8 cellular contexts compared by ENCODE assay signal in the genomic region with DNA sequence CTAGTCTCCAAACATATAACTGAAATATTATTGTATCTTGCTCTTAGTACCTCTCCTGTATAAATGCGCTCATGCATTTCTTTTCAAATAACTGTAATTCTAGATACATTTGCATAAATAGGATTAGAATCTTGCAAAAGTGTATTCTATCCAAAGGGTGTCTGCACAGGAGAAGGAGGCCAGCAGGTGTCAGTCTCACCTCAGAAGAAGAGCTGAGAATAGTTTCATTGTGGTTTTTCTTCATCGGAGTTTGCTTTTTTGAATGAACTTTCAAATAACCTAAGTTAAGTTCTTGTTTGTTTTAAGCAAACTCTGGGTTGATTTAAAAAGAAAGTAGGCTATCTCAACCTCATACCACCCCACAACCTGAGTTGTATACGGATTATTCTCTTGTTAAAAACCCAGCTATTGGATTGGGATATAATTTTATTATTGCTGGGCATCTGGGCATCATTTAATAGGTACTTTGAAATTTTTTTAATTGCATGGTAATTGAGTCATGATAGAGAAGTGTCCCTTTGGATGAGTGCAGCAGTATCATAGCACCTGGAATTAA.
DNase-seq lines count a peak whose midpoint lies in the region; ATAC-seq and TF ChIP-seq lines count a peak whose summit lies in the region.

No MANE protein-coding gene starts in this region.

- POLR2A ChIA-PET in activated CD8-positive, alpha-beta T cell treated with anti-CD3 and anti-CD28 coated beads for 36 hours (lab: Charles Lee) = no interaction called here
- POLR2A ChIA-PET in activated CD8-positive, alpha-beta T cell treated with anti-CD3 and anti-CD28 coated beads, Interleukin-2, amount 10 ng/mL, durations not matched to agents 7 days and 5 days (lab: Charles Lee) = no interaction called here

- no peak overlapping the region for H2AK5ac ChIP-seq in mesenchymal stem cell (ENCODE audit: low read length, severe bottlenecking)

- no peak overlapping the region for H3K23ac ChIP-seq in mesenchymal stem cell (ENCODE audit: low read length in 2 of 2)

- no peak overlapping the region for H2BK5ac ChIP-seq in mesenchymal stem cell (ENCODE audit: low read depth, low read length, poor library complexity, severe bottlenecking)

- H3K4me3 Mint-ChIP-seq in activated CD8-positive, alpha-beta T cell treated with anti-CD3 and anti-CD28 coated beads for 36 hours = no peak overlapping the region
- no peak overlapping the region for H3K4me3 Mint-ChIP-seq in activated CD8-positive, alpha-beta T cell treated with anti-CD3 and anti-CD28 coated beads, Interleukin-2, amount 10 ng/mL, durations not matched to agents 7 days and 5 days
- no peak overlapping the region for H3K4me3 Mint-ChIP-seq in activated T-helper 17 cell treated with anti-CD3 and anti-CD28 coated beads, Interleukin-2, amount 50 U/mL, for 72 hours

- peaks cover 10% of the 10 kb centered on the region for H3K4me1 ChIP-seq in mesenchymal stem cell (ENCODE audit: control insufficient read depth, insufficient read depth, low read depth, low read length)

- no peak overlapping the region for H2BK120ac ChIP-seq in mesenchymal stem cell (ENCODE audit: low read depth, low read length)

- no peak overlapping the region for H3K18ac ChIP-seq in mesenchymal stem cell (ENCODE audit: low read depth in 1 of 2, low read length in 2 of 2)

- no peaks in the 10 kb centered on the region for H3K36me3 Mint-ChIP-seq in activated CD8-positive, alpha-beta T cell treated with anti-CD3 and anti-CD28 coated beads for 36 hours (ENCODE audit: low read depth)
- no peaks in the 10 kb centered on the region for H3K36me3 Mint-ChIP-seq in activated CD8-positive, alpha-beta T cell treated with anti-CD3 and anti-CD28 coated beads, Interleukin-2, amount 10 ng/mL, durations not matched to agents 7 days and 5 days (ENCODE audit: low read depth)
- no peaks in the 10 kb centered on the region for H3K36me3 Mint-ChIP-seq in activated T-helper 17 cell treated with anti-CD3 and anti-CD28 coated beads, Interleukin-2, amount 50 U/mL, for 72 hours (ENCODE audit: low read depth)

- CTCF ChIA-PET in activated CD8-positive, alpha-beta T cell treated with anti-CD3 and anti-CD28 coated beads for 36 hours (lab: Charles Lee) = interaction anchor here (1.0 to 1.4 kb wide), 3 partner anchors 14 to 732 kb away, joined by 3 to 4 read pairs (median 3); no protein-coding TSS in a partner anchor
- CTCF ChIA-PET in activated CD8-positive, alpha-beta T cell treated with anti-CD3 and anti-CD28 coated beads, Interleukin-2, amount 10 ng/mL, durations not matched to agents 7 days and 5 days (lab: Charles Lee) = interaction anchor here (0.5 to 1.4 kb wide), 3 partner anchors 13 to 216 kb away, joined by 3 to 5 read pairs (median 3); no protein-coding TSS in a partner anchor

- no peaks in the 10 kb centered on the region for H3K36me3 ChIP-seq in mesenchymal stem cell (ENCODE audit: control insufficient read depth in 1 of 2, insufficient read depth in 2 of 2, low read depth in 1 of 2, low read length in 2 of 2)

- no peaks in the 10 kb centered on the region for H3K27me3 Mint-ChIP-seq in activated CD8-positive, alpha-beta T cell treated with anti-CD3 and anti-CD28 coated beads for 36 hours
- peaks cover 2% of the 10 kb centered on the region for H3K27me3 Mint-ChIP-seq in activated CD8-positive, alpha-beta T cell treated with anti-CD3 and anti-CD28 coated beads, Interleukin-2, amount 10 ng/mL, durations not matched to agents 7 days and 5 days (ENCODE audit: low read depth)
- peaks cover 8% of the 10 kb centered on the region for H3K27me3 Mint-ChIP-seq in activated T-helper 17 cell treated with anti-CD3 and anti-CD28 coated beads, Interleukin-2, amount 50 U/mL, for 72 hours

- no peak overlapping the region for H3K27ac Mint-ChIP-seq in activated CD8-positive, alpha-beta T cell treated with anti-CD3 and anti-CD28 coated beads for 36 hours
- no peak overlapping the region for H3K27ac Mint-ChIP-seq in activated CD8-positive, alpha-beta T cell treated with anti-CD3 and anti-CD28 coated beads, Interleukin-2, amount 10 ng/mL, durations not matched to agents 7 days and 5 days
- H3K27ac Mint-ChIP-seq in activated T-helper 17 cell treated with anti-CD3 and anti-CD28 coated beads, Interleukin-2, amount 50 U/mL, for 72 hours = no peak overlapping the region

- no peaks in the 10 kb centered on the region for H3K4me1 Mint-ChIP-seq in activated CD8-positive, alpha-beta T cell treated with anti-CD3 and anti-CD28 coated beads for 36 hours (ENCODE audit: low read depth)
- H3K4me1 Mint-ChIP-seq in activated CD8-positive, alpha-beta T cell treated with anti-CD3 and anti-CD28 coated beads, Interleukin-2, amount 10 ng/mL, durations not matched to agents 7 days and 5 days (ENCODE audit: low read depth) = no peaks in the 10 kb centered on the region
- no peaks in the 10 kb centered on the region for H3K4me1 Mint-ChIP-seq in activated T-helper 17 cell treated with anti-CD3 and anti-CD28 coated beads, Interleukin-2, amount 50 U/mL, for 72 hours

- peak; percentile 32 for TF ChIP-seq CTCF in activated CD8-positive, alpha-beta T cell treated with anti-CD3 and anti-CD28 coated beads for 36 hours (IDR thresholded peaks at IDR 0.05)

- WGBS in mesenchymal stem cell = 0% methylated on average over 1 of the region's 3 CpGs

- H3K9ac ChIP-seq in mesenchymal stem cell (ENCODE audit: low read length) = peak overlapping the region; percentile 50

- H3K4me2 ChIP-seq in mesenchymal stem cell (ENCODE audit: low read length, poor library complexity, severe bottlenecking) = no peak overlapping the region

- no peak overlapping the region for H3K14ac ChIP-seq in mesenchymal stem cell (ENCODE audit: low read length in 2 of 2)

- no peak overlapping the region for H4K91ac ChIP-seq in mesenchymal stem cell (ENCODE audit: low read length)

- no peak overlapping the region for H3K4me3 ChIP-seq in mesenchymal stem cell (ENCODE audit: insufficient read depth in 1 of 2, low read depth in 1 of 2, low read length in 2 of 2)

- no peaks in the 10 kb centered on the region for H3K9me3 Mint-ChIP-seq in activated CD8-positive, alpha-beta T cell treated with anti-CD3 and anti-CD28 coated beads for 36 hours
- no peaks in the 10 kb centered on the region for H3K9me3 Mint-ChIP-seq in activated CD8-positive, alpha-beta T cell treated with anti-CD3 and anti-CD28 coated beads, Interleukin-2, amount 10 ng/mL, durations not matched to agents 7 days and 5 days (ENCODE audit: insufficient read depth)
- no peaks in the 10 kb centered on the region for H3K9me3 Mint-ChIP-seq in activated T-helper 17 cell treated with anti-CD3 and anti-CD28 coated beads, Interleukin-2, amount 50 U/mL, for 72 hours

- H3K4ac ChIP-seq in mesenchymal stem cell (ENCODE audit: low read depth in 1 of 2, low read length in 2 of 2) = no peak overlapping the region

- no peaks in the 10 kb centered on the region for H3K79me1 ChIP-seq in mesenchymal stem cell (replicated peaks; ENCODE audit: low read length, poor library complexity, severe bottlenecking)

- peak; percentile 35 for DNase-seq in activated CD8-positive, alpha-beta T cell treated with anti-CD3 and anti-CD28 coated beads for 36 hours
- no peak for DNase-seq in activated CD8-positive, alpha-beta T cell treated with anti-CD3 and anti-CD28 coated beads, Interleukin-2, amount 10 ng/mL, durations not matched to agents 7 days and 5 days
- DNase-seq in NCI-H82 (lab: John Stamatoyannopoulos, UW) (peak; percentile 74), dermis blood vessel endothelial cell (peak; percentile 77), mesenchymal stem cell (peak; percentile 72), activated gamma-delta T cell treated with Interleukin-2 at 50 U/mL for 16 hours (no peak)

- H3K9me3 ChIP-seq in mesenchymal stem cell (ENCODE audit: control insufficient read depth, low read length) = no peaks in the 10 kb centered on the region

- intact Hi-C loops in activated CD8-positive, alpha-beta T cell treated with anti-CD3 and anti-CD28 coated beads for 36 hours (cut with micrococcal nuclease) = no loop called here

- no peak overlapping the region for H3K27ac ChIP-seq in mesenchymal stem cell (ENCODE audit: low read length, poor library complexity, severe bottlenecking)

- H3K27me3 ChIP-seq in mesenchymal stem cell (ENCODE audit: control insufficient read depth in 1 of 2, insufficient read depth in 1 of 2, low read length in 2 of 2) = no peaks in the 10 kb centered on the region

- H2BK15ac ChIP-seq in mesenchymal stem cell (ENCODE audit: low read depth, poor library complexity, severe bottlenecking) = no peak overlapping the region

- no peak overlapping the region for H4K8ac ChIP-seq in mesenchymal stem cell (ENCODE audit: low read length)

- H2BK12ac ChIP-seq in mesenchymal stem cell (ENCODE audit: low read length in 2 of 2) = no peak overlapping the region

- no peak for ATAC-seq in activated CD8-positive, alpha-beta T cell treated with anti-CD3 and anti-CD28 coated beads for 36 hours
- no peak for ATAC-seq in activated CD8-positive, alpha-beta T cell treated with anti-CD3 and anti-CD28 coated beads, Interleukin-2, amount 10 ng/mL, durations not matched to agents 7 days and 5 days
- ATAC-seq in HG03025 (IDR thresholded peaks at IDR 0.05; ENCODE audit: low FRiP score, unreplicated experiment) = peak; percentile 77
- ATAC-seq in activated T-helper 17 cell treated with anti-CD3 and anti-CD28 coated beads, Interleukin-2, amount 50 U/mL, for 72 hours (replicated peaks) = no peak

- no peak overlapping the region for H2AFZ ChIP-seq in mesenchymal stem cell (ENCODE audit: low read depth, low read length)

Comparison
In these comparisons a context has a peak if more than half of its experiments do, and no peak if none do; other contexts are left out.
1. DNase-seq: peak in activated CD8-positive, alpha-beta T cell treated with anti-CD3 and anti-CD28 coated beads for 36 hours (single experiment), NCI-H82 (single experiment), dermis blood vessel endothelial cell (single experiment) and mesenchymal stem cell (single experiment); none in activated CD8-positive, alpha-beta T cell treated with anti-CD3 and anti-CD28 coated beads, Interleukin-2, amount 10 ng/mL, durations not matched to agents 7 days and 5 days (single experiment) and activated gamma-delta T cell treated with Interleukin-2 at 50 U/mL for 16 hours (single experiment).